In the genomic region with DNA sequence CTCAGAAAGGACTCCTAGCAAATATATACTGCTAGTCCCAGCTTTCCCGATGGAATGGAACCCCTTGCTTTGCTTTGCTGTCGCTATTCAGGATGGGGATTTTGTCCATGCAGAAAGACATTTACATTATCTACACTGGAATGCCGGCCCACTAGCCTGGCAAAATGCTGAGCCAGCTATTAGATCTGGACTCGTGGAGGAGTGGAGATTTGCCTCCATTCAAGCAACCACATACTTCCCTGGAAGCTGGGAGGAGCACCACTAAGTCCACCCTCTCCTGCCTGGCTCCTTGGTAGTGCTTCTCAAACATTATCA, we compare ENCODE assay signal across 7 cellular contexts. TPM values are rescaled to one million over a fixed set of nuclear protein-coding genes. Genes with fewer than 3 reads are reported as not detected.
DNase-seq lines count a peak whose midpoint lies in the region; ATAC-seq and TF ChIP-seq lines count a peak whose summit lies in the region.

No MANE protein-coding gene starts in this region.

- H3K9me2 ChIP-seq in Karpas-422 (replicated peaks; ENCODE audit: insufficient read depth, low read length) = no peaks in the 10 kb centered on the region

- peak overlapping the region; percentile 58 for H3K4me3 ChIP-seq in Karpas-422 (ENCODE audit: low read length)
- peak overlapping the region; percentile 42 for H3K4me3 ChIP-seq in retinal pigment epithelial cell (ENCODE audit: low read length)

- TF ChIP-seq CTCF in Calu3 (IDR thresholded peaks at IDR 0.05; ENCODE audit: unreplicated experiment) (no peak), retinal pigment epithelial cell (conservative IDR thresholded peaks at IDR 0.05; ENCODE audit: low read depth, low read length) (no peak)

- H3K9ac ChIP-seq in Karpas-422 (ENCODE audit: low read length) = peak overlapping the region; percentile 61

- H3K9me3 Mint-ChIP-seq in Calu3 (ENCODE audit: low read depth, unreplicated experiment) = no peaks in the 10 kb centered on the region
- H3K9me3 Mint-ChIP-seq in central memory CD8-positive, alpha-beta T cell = no peaks in the 10 kb centered on the region

- H3K4me3 Mint-ChIP-seq in Calu3 (ENCODE audit: low read depth, unreplicated experiment) = peak overlapping the region; percentile 61
- peak overlapping the region; percentile 54 for H3K4me3 Mint-ChIP-seq in central memory CD8-positive, alpha-beta T cell

- H2AFZ ChIP-seq in Karpas-422 (ENCODE audit: low read length) = peak overlapping the region; percentile 92

- no peaks in the 10 kb centered on the region for H3K9me3 ChIP-seq in Karpas-422 (ENCODE audit: low read length)

- ATAC-seq in central memory CD8-positive, alpha-beta T cell (replicated peaks; ENCODE audit: extremely low read depth, poor library complexity, severe bottlenecking) = no peak
- no peak for ATAC-seq in HG02759 (IDR thresholded peaks at IDR 0.05; ENCODE audit: unreplicated experiment)
- no peak for ATAC-seq in GM18505 (IDR thresholded peaks at IDR 0.05; ENCODE audit: unreplicated experiment)

- intact Hi-C loops in Calu3 (cut with micrococcal nuclease; ENCODE audit: unreplicated experiment) = no loop called here

- no peak for TF ChIP-seq POLR2A in GM18505 (IDR thresholded peaks at IDR 0.05; ENCODE audit: borderline replicate concordance, extremely low read depth, insufficient read depth, insufficient read length)

- H3K27ac Mint-ChIP-seq in Calu3 (ENCODE audit: unreplicated experiment) = no peak overlapping the region
- no peak overlapping the region for H3K27ac Mint-ChIP-seq in central memory CD8-positive, alpha-beta T cell (ENCODE audit: low read depth)

- no peaks in the 10 kb centered on the region for H3K27me3 ChIP-seq in Karpas-422 (ENCODE audit: low read length)

- H3K4me1 Mint-ChIP-seq in Calu3 (ENCODE audit: low read depth, unreplicated experiment) = peaks cover 11% of the 10 kb centered on the region
- H3K4me1 Mint-ChIP-seq in central memory CD8-positive, alpha-beta T cell = peaks cover 12% of the 10 kb centered on the region

- H3K79me2 ChIP-seq in Karpas-422 (ENCODE audit: low read length) = no peaks in the 10 kb centered on the region

- peaks cover 16% of the 10 kb centered on the region for H3K4me1 ChIP-seq in Karpas-422 (ENCODE audit: low read length)

- in situ Hi-C loops in ACHN (cut with HindIII; ENCODE audit: low pct_ligation_motif_present, low pct_unique_long_range_greater_than_20kb, low sequenced_read_pairs) = no loop called here

- CTCF ChIA-PET in Calu3 (lab: Charles Lee) = interaction anchor here (1.1 kb wide), 1 partner anchor 17 kb away, joined by 3 read pairs; no protein-coding TSS in a partner anchor

- no peaks in the 10 kb centered on the region for H3K36me3 ChIP-seq in Karpas-422 (ENCODE audit: insufficient read depth, low read length)

- peaks cover 4% of the 10 kb centered on the region for H3K27me3 Mint-ChIP-seq in Calu3 (ENCODE audit: unreplicated experiment)
- H3K27me3 Mint-ChIP-seq in central memory CD8-positive, alpha-beta T cell = no peaks in the 10 kb centered on the region

- no peaks in the 10 kb centered on the region for H4K20me1 ChIP-seq in Karpas-422 (ENCODE audit: insufficient read depth, low read depth, low read length)

- no peak for DNase-seq in Calu3
- no peak for DNase-seq in Karpas-422
- no peak for DNase-seq in central memory CD8-positive, alpha-beta T cell (ENCODE audit: low spot score in 2 of 2)
- no peak for DNase-seq in retinal pigment epithelial cell (ENCODE audit: low read depth)
- no peak for DNase-seq in ACHN

- H3K36me3 Mint-ChIP-seq in Calu3 (ENCODE audit: insufficient read depth, unreplicated experiment) = no peaks in the 10 kb centered on the region
- H3K36me3 Mint-ChIP-seq in central memory CD8-positive, alpha-beta T cell (ENCODE audit: insufficient read depth) = no peaks in the 10 kb centered on the region

- BruUV-seq in Calu3 (replicated peaks; lab: Mats Ljungman, UMichigan) = no TSS peak

- no peak overlapping the region for H3K27ac ChIP-seq in Karpas-422 (ENCODE audit: low read length)

- H3K4me2 ChIP-seq in Karpas-422 (ENCODE audit: low read depth, low read length, poor library complexity, severe bottlenecking) = peak overlapping the region; percentile 66

RNA-seq across cellular contexts. Expression of a gene that starts 24.1 kb away (rescaled TPM):
- total RNA-seq in Calu3 (2022) = 0.35 TPM in 1 of 2 replicates, not detected in the other
- not detected in 2 replicates for total RNA-seq in Karpas-422 (2014; rRNA removed; shearing (Covaris generic); ENCODE audit: low replicate concordance)

RNA-seq across cellular contexts. Expression of a gene that starts 59.9 kb away (rescaled TPM):
- total RNA-seq in Calu3 (2022) = not detected in 2 replicates
- not detected in 2 replicates for total RNA-seq in Karpas-422 (2014; rRNA removed; shearing (Covaris generic); ENCODE audit: low replicate concordance)
